9 cellular contexts compared by ENCODE assay signal in the genomic region with DNA sequence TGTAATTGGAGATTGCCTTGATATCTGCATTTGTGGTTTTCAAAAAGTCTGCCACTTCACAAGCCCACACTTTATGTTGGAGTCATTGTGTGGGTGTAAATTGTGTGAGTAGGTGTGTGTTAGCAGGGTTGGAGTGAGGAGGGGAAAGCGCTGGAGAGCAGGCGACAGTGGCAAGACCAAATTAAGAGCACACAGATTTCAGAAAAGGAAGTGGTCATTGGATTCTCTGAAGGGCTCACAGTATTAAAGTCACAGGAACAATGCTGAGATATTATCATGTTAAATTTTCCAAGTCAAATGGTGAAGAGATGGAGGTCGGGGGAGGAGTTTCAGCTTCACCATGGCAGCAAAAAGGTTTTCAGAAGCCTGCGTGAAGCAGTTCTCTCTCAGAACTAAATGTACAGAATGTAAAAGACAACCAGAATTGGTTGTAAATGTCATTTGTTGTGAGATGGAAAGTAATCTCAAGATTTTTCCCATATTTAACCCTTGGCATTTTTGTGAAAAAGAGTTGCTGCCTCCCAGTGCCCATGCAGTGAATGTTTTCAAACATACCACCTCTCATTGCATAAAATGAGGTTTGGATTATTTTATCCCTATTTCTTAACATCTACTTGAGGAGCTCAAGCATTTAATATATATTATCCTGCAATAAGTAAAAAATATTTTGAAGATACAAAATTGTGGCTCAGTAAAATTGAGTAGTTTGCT.
DNase-seq lines count a peak whose midpoint lies in the region; ATAC-seq and TF ChIP-seq lines count a peak whose summit lies in the region.
"Had no signal": no experiment of that assay in that cellular context is flagged by ENCODE, and none has a peak within 500 bp of the region (broad histone marks: within the 10 kb centered on the region; RNA-seq: fewer than 3 reads in every experiment).

No MANE protein-coding gene starts in this region.

- no peaks in the 10 kb centered on the region for H3K36me3 ChIP-seq in PC-3 (ENCODE audit: low read depth, low read length)
- H3K36me3 ChIP-seq in endodermal cell (ENCODE audit: control insufficient read depth, insufficient read depth, low read length) = no peaks in the 10 kb centered on the region
- H3K36me3 ChIP-seq in skeletal muscle satellite cell (ENCODE audit: insufficient read depth, low read length) = no peaks in the 10 kb centered on the region

- no peaks in the 10 kb centered on the region for H3K9me3 Mint-ChIP-seq in activated naive CD4-positive, alpha-beta T cell treated with anti-CD3 and anti-CD28 coated beads for 36 hours
- H3K9me3 Mint-ChIP-seq in endodermal cell = peaks cover 36% of the 10 kb centered on the region

- no peaks in the 10 kb centered on the region for H3K36me3 Mint-ChIP-seq in activated naive CD4-positive, alpha-beta T cell treated with anti-CD3 and anti-CD28 coated beads for 36 hours (ENCODE audit: low read depth)
- H3K36me3 Mint-ChIP-seq in endodermal cell (ENCODE audit: low read depth) = peaks cover 3% of the 10 kb centered on the region

- H3K27me3 Mint-ChIP-seq in activated naive CD4-positive, alpha-beta T cell treated with anti-CD3 and anti-CD28 coated beads for 36 hours (ENCODE audit: low read depth) = no peaks in the 10 kb centered on the region
- H3K27me3 Mint-ChIP-seq in endodermal cell (ENCODE audit: insufficient read depth) = no peaks in the 10 kb centered on the region

- 67% methylated on average over 4 of the region's 4 CpGs; no CpG with 5 or more reads in 1 of the 2 experiments for WGBS in endodermal cell (ENCODE audit: insufficient coverage in 1 of 2, insufficient read length in 1 of 2), 2 experiments

- peak; percentile 36 for TF ChIP-seq CTCF in PC-3 (conservative IDR thresholded peaks at IDR 0.05; ENCODE audit: low read depth, low read length)
- no peak for TF ChIP-seq CTCF in endodermal cell (conservative IDR thresholded peaks at IDR 0.05)

- in situ Hi-C loops in ACHN (cut with HindIII; ENCODE audit: low pct_ligation_motif_present, low pct_unique_long_range_greater_than_20kb, low sequenced_read_pairs) = no loop called here

- BruUV-seq in PC-3 (replicated peaks; lab: Mats Ljungman, UMichigan) = no TSS peak

- H3K27me3 ChIP-seq in PC-3 (ENCODE audit: low read length) = no peaks in the 10 kb centered on the region
- no peaks in the 10 kb centered on the region for H3K27me3 ChIP-seq in endodermal cell (ENCODE audit: control insufficient read depth, insufficient read depth, low read length, poor library complexity, severe bottlenecking)
- H3K27me3 ChIP-seq in skeletal muscle satellite cell (ENCODE audit: control insufficient read depth, insufficient read depth, low read length) = peaks cover 3% of the 10 kb centered on the region

- H3K4me2 ChIP-seq in PC-3 (ENCODE audit: low read length) = peak overlapping the region; percentile 36; the same call in 1 of the 2 replicates
- peak overlapping the region; percentile 55 for H3K4me2 ChIP-seq in skeletal muscle satellite cell (ENCODE audit: low read length)

- no peak for ATAC-seq in PC-3
- no peak for ATAC-seq in HG03565 (IDR thresholded peaks at IDR 0.05; ENCODE audit: unreplicated experiment)
- ATAC-seq: sciatic nerve had no signal

- H3K4me3 ChIP-seq in PC-3 (ENCODE audit: low read length) (no peak overlapping the region), endodermal cell (ENCODE audit: low read length) (no peak overlapping the region), skeletal muscle satellite cell (ENCODE audit: low read length) (no peak overlapping the region)

- H3K4me1 Mint-ChIP-seq in activated naive CD4-positive, alpha-beta T cell treated with anti-CD3 and anti-CD28 coated beads for 36 hours (ENCODE audit: low read depth) = peaks cover 24% of the 10 kb centered on the region
- peaks cover 3% of the 10 kb centered on the region for H3K4me1 Mint-ChIP-seq in endodermal cell

- peaks cover 19% of the 10 kb centered on the region for H3K4me1 ChIP-seq in PC-3 (ENCODE audit: insufficient read depth, low read length)
- no peaks in the 10 kb centered on the region for H3K4me1 ChIP-seq in endodermal cell (ENCODE audit: control insufficient read depth, insufficient read depth, low read length)
- peaks cover 14% of the 10 kb centered on the region for H3K4me1 ChIP-seq in skeletal muscle satellite cell (ENCODE audit: control insufficient read depth, insufficient read depth, low read length)

- CTCF ChIA-PET in activated naive CD4-positive, alpha-beta T cell treated with anti-CD3 and anti-CD28 coated beads for 36 hours (lab: Charles Lee) = interaction anchor here (1.0 kb wide), 1 partner anchor 97 kb away, joined by 4 read pairs; no protein-coding TSS in a partner anchor
- CTCF ChIA-PET in PC-3 (lab: Charles Lee) (no interaction called here), HEK293T (lab: Yijun Ruan, JAX) (no interaction called here)

- H2AFZ ChIP-seq in PC-3 (ENCODE audit: low read length) = 0 out of 2 replicates have a peak overlapping the region, but pooled peaks have one; percentile 18

- no peak for DNase-seq in activated naive CD4-positive, alpha-beta T cell treated with anti-CD3 and anti-CD28 coated beads for 36 hours
- no peak for DNase-seq in activated naive CD4-positive, alpha-beta T cell treated with Interleukin-2 at 50 U/mL for 16 hours
- DNase-seq in PC-3 (no peak), endodermal cell (no peak), HEK293T (ENCODE audit: extremely low spot score) (no peak), ACHN (no peak)

- H3K9me3 ChIP-seq in PC-3 (ENCODE audit: low read length) = no peaks in the 10 kb centered on the region
- no peaks in the 10 kb centered on the region for H3K9me3 ChIP-seq in endodermal cell (ENCODE audit: control insufficient read depth, low read length)
- H3K9me3 ChIP-seq in skeletal muscle satellite cell (replicated peaks; ENCODE audit: low read length) = no peaks in the 10 kb centered on the region

- peak overlapping the region; percentile 72 for H3K27ac Mint-ChIP-seq in activated naive CD4-positive, alpha-beta T cell treated with anti-CD3 and anti-CD28 coated beads for 36 hours
- H3K27ac Mint-ChIP-seq in endodermal cell = peak overlapping the region; percentile 7

- no peaks in the 10 kb centered on the region for H3F3A ChIP-seq in PC-3 (ENCODE audit: low read length, unreplicated experiment)

- H3K27ac ChIP-seq in PC-3 (ENCODE audit: low read length) (peak overlapping the region; percentile 61), endodermal cell (ENCODE audit: low read depth, low read length) (no peak overlapping the region)

- H4K20me1 ChIP-seq in PC-3 (ENCODE audit: low read length) = no peaks in the 10 kb centered on the region

- intact Hi-C loops in activated naive CD4-positive, alpha-beta T cell treated with anti-CD3 and anti-CD28 coated beads for 36 hours (cut with micrococcal nuclease) = loop anchor here (2.0 to 10.0 kb wide), 4 partner anchors 41 to 455 kb away; no protein-coding TSS in a partner anchor
- intact Hi-C loops in PC-3 (cut with micrococcal nuclease) = loop anchor here (5.0 kb wide), 1 partner anchor 98 kb away; no protein-coding TSS in a partner anchor

- no peaks in the 10 kb centered on the region for H3K9me2 ChIP-seq in PC-3 (replicated peaks; ENCODE audit: low read length)

- no peaks in the 10 kb centered on the region for H3K79me2 ChIP-seq in PC-3 (ENCODE audit: low read length)

- H3K4me3 Mint-ChIP-seq in activated naive CD4-positive, alpha-beta T cell treated with anti-CD3 and anti-CD28 coated beads for 36 hours = no peak overlapping the region
- no peak overlapping the region for H3K4me3 Mint-ChIP-seq in endodermal cell

- no peak overlapping the region for H3K9ac ChIP-seq in PC-3 (ENCODE audit: low read length)
- H3K9ac ChIP-seq in endodermal cell (ENCODE audit: extremely low read depth, low read length, poor library complexity, severe bottlenecking) = no peak overlapping the region
- peak overlapping the region; percentile 40 for H3K9ac ChIP-seq in skeletal muscle satellite cell (ENCODE audit: low read depth, low read length)

- POLR2A ChIA-PET in PC-3 (lab: Charles Lee; ENCODE audit: unreplicated experiment) = no interaction called here
- POLR2A ChIA-PET in HEK293T (lab: Yijun Ruan, JAX) = no interaction called here

TF ChIP-seq in HEK293T, 16 proteins besides CTCF, POLR2A, EP300 and RAD21:
- TF ChIP-seq CTBP1 (IDR thresholded peaks at IDR 0.05; ENCODE audit: borderline replicate concordance) (no peak), SUZ12 (IDR thresholded peaks at IDR 0.05) (no peak), ELF4 (IDR thresholded peaks at IDR 0.05) (no peak), FOXA1 (IDR thresholded peaks at IDR 0.05) (no peak), ARNT (IDR thresholded peaks at IDR 0.05) (no peak), TARDBP (IDR thresholded peaks at IDR 0.05) (no peak), SP1 (IDR thresholded peaks at IDR 0.05) (no peak)
- TF ChIP-seq, protein P1, sequence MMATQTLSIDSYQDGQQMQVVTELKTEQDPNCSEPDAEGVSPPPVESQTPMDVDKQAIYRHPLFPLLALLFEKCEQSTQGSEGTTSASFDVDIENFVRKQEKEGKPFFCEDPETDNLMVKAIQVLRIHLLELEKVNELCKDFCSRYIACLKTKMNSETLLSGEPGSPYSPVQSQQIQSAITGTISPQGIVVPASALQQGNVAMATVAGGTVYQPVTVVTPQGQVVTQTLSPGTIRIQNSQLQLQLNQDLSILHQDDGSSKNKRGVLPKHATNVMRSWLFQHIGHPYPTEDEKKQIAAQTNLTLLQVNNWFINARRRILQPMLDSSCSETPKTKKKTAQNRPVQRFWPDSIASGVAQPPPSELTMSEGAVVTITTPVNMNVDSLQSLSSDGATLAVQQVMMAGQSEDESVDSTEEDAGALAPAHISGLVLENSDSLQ (IDR thresholded peaks at IDR 0.05) = no peak
